24 cellular contexts compared by ENCODE assay signal in the genomic region with DNA sequence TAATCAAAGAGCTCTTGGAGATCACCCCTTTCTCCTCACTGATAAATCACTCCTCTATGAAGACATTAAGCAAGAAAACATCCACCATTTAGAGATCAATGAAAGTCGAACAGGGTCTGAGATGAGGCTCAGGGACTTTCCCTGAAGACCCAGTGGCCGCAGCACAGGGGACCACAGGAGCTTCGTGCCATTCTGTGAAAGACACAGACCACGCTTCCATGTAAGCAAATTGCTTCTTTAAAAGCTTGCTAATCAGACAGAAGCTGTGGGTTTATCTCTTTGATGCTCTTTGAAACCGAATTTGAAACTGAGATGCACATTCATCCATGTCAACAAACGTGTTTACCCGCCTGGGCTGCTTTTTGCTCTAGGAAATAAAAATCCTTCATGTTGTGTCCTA.
DNase-seq lines count a peak whose midpoint lies in the region; ATAC-seq, FAIRE-seq and TF ChIP-seq lines count a peak whose summit lies in the region.
"Had no signal": no experiment of that assay in that cellular context is flagged by ENCODE, and none has a peak within 500 bp of the region (broad histone marks: within the 10 kb centered on the region; RNA-seq: fewer than 3 reads in every experiment).

No MANE protein-coding gene starts in this region.

- H3K27me3 Mint-ChIP-seq in activated T-cell treated with anti-CD3 and anti-CD28 coated beads, Interleukin-2, amount 50 U/mL, for 72 hours (ENCODE audit: low read depth) = peaks cover under 1% of the 10 kb centered on the region
- H3K27me3 Mint-ChIP-seq: CD4-positive, CD25-positive, alpha-beta regulatory T cell had no signal

- RAD21 ChIA-PET in GM12878 (lab: Charles Lee; ENCODE audit: unreplicated experiment) = no interaction called here

- TF ChIP-seq CTCF in GM12878 (IDR thresholded peaks at IDR 0.05 in 2 of 3, conservative IDR thresholded peaks at IDR 0.05 in 1 of 3; ENCODE audit: control insufficient read depth in 2 of 3, extremely low read depth in 1 of 3, insufficient read depth in 1 of 3, low read depth in 3 of 3, low read length in 3 of 3) = no peak

- in situ Hi-C loops in GM12878 (cut with MboI) = no loop called here

- peaks cover 30 to 46% (median 34%) of the 10 kb centered on the region in 11 experiments for H3K9me3 ChIP-seq in BLaER1 treated with 17β-estradiol and CSF1 and Interleukin-3, amounts not matched to agents 10 nM and 100 nM (replicated peaks in 1 of 11)
- H3K9me3 ChIP-seq in GM12878 (replicated peaks; ENCODE audit: control insufficient read depth, insufficient read depth, low read length) = no peaks in the 10 kb centered on the region; the same call in 2 of the 3 replicates
- H3K9me3 ChIP-seq: BE2C had no signal

- no peak for FAIRE-seq in GM12878 (lab: Jason Lieb, UNC)
- FAIRE-seq: A549 had no signal

- no peak for TF ChIP-seq POLR2A in GM12878 (IDR thresholded peaks at IDR 0.05; ENCODE audit: low read depth, low read length)

- TF ChIP-seq EP300 in GM12878 (IDR thresholded peaks at IDR 0.05; ENCODE audit: borderline replicate concordance in 1 of 2, control insufficient read depth in 1 of 2, low read depth in 2 of 2, low read length in 2 of 2) = no peak

- BruUV-seq in GM12878 (replicated peaks; lab: Mats Ljungman, UMichigan) = no TSS peak

- peaks cover 0 to 5% (median 0%) of the 10 kb centered on the region in 11 experiments; a peak in 1 of 22 replicates for H3K36me3 ChIP-seq in BLaER1 treated with 17β-estradiol and CSF1 and Interleukin-3, amounts not matched to agents 10 nM and 100 nM
- no peaks in the 10 kb centered on the region for H3K36me3 ChIP-seq in GM12878 (ENCODE audit: control insufficient read depth in 2 of 2, insufficient read depth in 2 of 2, low read length in 1 of 2)
- H3K36me3 ChIP-seq: BE2C had no signal

- ATAC-seq in GM18868 (IDR thresholded peaks at IDR 0.05; ENCODE audit: unreplicated experiment) (peak; percentile 74), HG02870 (IDR thresholded peaks at IDR 0.05; ENCODE audit: unreplicated experiment) (peak; percentile 87), GM12878 (peak; percentile 61), HG03135 (IDR thresholded peaks at IDR 0.05; ENCODE audit: unreplicated experiment) (no peak), HG03045 (IDR thresholded peaks at IDR 0.05; ENCODE audit: unreplicated experiment) (no peak)
- no peak for ATAC-seq in activated T-cell treated with anti-CD3 and anti-CD28 coated beads, Interleukin-2, amount 50 U/mL, for 72 hours (replicated peaks in 1 of 2)
- ATAC-seq: A549; CD8-positive, alpha-beta T cell had no signal

- no peak for TF ChIP-seq RAD21 in GM12878 (IDR thresholded peaks at IDR 0.05; ENCODE audit: insufficient read depth, low read depth, low read length)

- no peak overlapping the region for H3K4me3 ChIP-seq in BLaER1 treated with 17β-estradiol and CSF1 and Interleukin-3, amounts not matched to agents 10 nM and 100 nM
- no peak overlapping the region; the same call in 1 of the 2 replicates for H3K4me3 ChIP-seq in GM12878
- H3K4me3 ChIP-seq: A549 had no signal

- no peak overlapping the region for H3K27ac ChIP-seq in BLaER1 treated with 17β-estradiol and CSF1 and Interleukin-3, amounts not matched to agents 10 nM and 100 nM
- no peak overlapping the region for H3K27ac ChIP-seq in GM12878 (ENCODE audit: control insufficient read depth, insufficient read depth)
- H3K27ac ChIP-seq: A549, C4-2B had no signal

- H3K79me2 ChIP-seq in GM12878 (ENCODE audit: control insufficient read depth, insufficient read depth, low read length) = no peaks in the 10 kb centered on the region

- no peak overlapping the region for H2AFZ ChIP-seq in GM12878 (ENCODE audit: control insufficient read depth, low read depth, low read length)

- intact Hi-C loops in GM12878 (cut with micrococcal nuclease; ENCODE audit: unreplicated experiment) = no loop called here

- no peaks in the 10 kb centered on the region; a peak in 1 of 22 replicates for H3K27me3 ChIP-seq in BLaER1 treated with 17β-estradiol and CSF1 and Interleukin-3, amounts not matched to agents 10 nM and 100 nM
- no peaks in the 10 kb centered on the region for H3K27me3 ChIP-seq in GM12878 (replicated peaks in 1 of 2; ENCODE audit: control insufficient read depth in 2 of 2, insufficient read depth in 2 of 2, low read length in 1 of 2)
- H3K27me3 ChIP-seq: BE2C had no signal

- H4K20me1 ChIP-seq in BLaER1 treated with 17β-estradiol and CSF1 and Interleukin-3, amounts not matched to agents 10 nM and 100 nM = no peaks in the 10 kb centered on the region
- no peaks in the 10 kb centered on the region for H4K20me1 ChIP-seq in GM12878 (ENCODE audit: control insufficient read depth, insufficient read depth)

- peak; percentile 9 for DNase-seq in GM12878 (ENCODE audit: low read depth, low spot score)
- no peak for DNase-seq in activated T-cell treated with anti-CD3 and anti-CD28 coated beads, Interleukin-2, amount 50 U/mL, for 72 hours
- DNase-seq in RKO (ENCODE audit: low spot score) = no peak
- DNase-seq: 8988T; ACHN; AML-193; BE2C; Caco-2; CD4-positive, CD25-positive, alpha-beta regulatory T cell; CD8-positive, alpha-beta T cell; DMS153; DMS79; EL; GDM1; GOT3; H7; HCEC 1CT had no signal

- H3K27ac Mint-ChIP-seq in activated T-cell treated with anti-CD3 and anti-CD28 coated beads, Interleukin-2, amount 50 U/mL, for 72 hours = no peak overlapping the region
- H3K27ac Mint-ChIP-seq: CD8-positive, alpha-beta T cell had no signal

- H3K4me1 Mint-ChIP-seq in activated T-cell treated with anti-CD3 and anti-CD28 coated beads, Interleukin-2, amount 50 U/mL, for 72 hours (ENCODE audit: low read depth) = no peaks in the 10 kb centered on the region
- H3K4me1 Mint-ChIP-seq: CD4-positive, CD25-positive, alpha-beta regulatory T cell had no signal

- WGBS in GM12878 (ENCODE audit: insufficient coverage, insufficient replicate concordance, low lambda C conversion rate, missing lambda C conversion rate) = under 1% methylated on average over 7 of the region's 7 CpGs

- peaks cover 6 to 9% of the 10 kb centered on the region in 2 donors for H3K9me3 Mint-ChIP-seq in activated T-cell treated with anti-CD3 and anti-CD28 coated beads, Interleukin-2, amount 50 U/mL, for 72 hours

- SMC1A ChIA-PET in GM12878 (lab: Charles Lee; ENCODE audit: uncharacterized antibody, unreplicated experiment) = no interaction called here

- peaks cover 0 to 21% (median 17%) of the 10 kb centered on the region in 10 experiments; a peak in 16 of 20 replicates for H3K4me1 ChIP-seq in BLaER1 treated with 17β-estradiol and CSF1 and Interleukin-3, amounts not matched to agents 10 nM and 100 nM
- no peaks in the 10 kb centered on the region for H3K4me1 ChIP-seq in GM12878 (ENCODE audit: control insufficient read depth, insufficient read depth, low read length)
- H3K4me1 ChIP-seq: A549, BE2C, Caco-2 had no signal

- no peak overlapping the region for H3K4me3 Mint-ChIP-seq in activated T-cell treated with anti-CD3 and anti-CD28 coated beads, Interleukin-2, amount 50 U/mL, for 72 hours
- H3K4me3 Mint-ChIP-seq: CD4-positive, CD25-positive, alpha-beta regulatory T cell; CD8-positive, alpha-beta T cell had no signal

- H3K36me3 Mint-ChIP-seq in activated T-cell treated with anti-CD3 and anti-CD28 coated beads, Interleukin-2, amount 50 U/mL, for 72 hours (ENCODE audit: insufficient read depth in 2 of 2) = peaks cover 0 to 2% of the 10 kb centered on the region in 2 donors
- H3K36me3 Mint-ChIP-seq: CD4-positive, CD25-positive, alpha-beta regulatory T cell; CD8-positive, alpha-beta T cell had no signal

- CTCF ChIA-PET in GM12878 (lab: Yijun Ruan, JAX) = interaction anchor here (1.1 kb wide), 2 partner anchors 9 to 20 kb away, joined by 3 read pairs; no protein-coding TSS in a partner anchor

- POLR2A ChIA-PET in GM12878 (lab: Charles Lee) = no interaction called here

- peak overlapping the region in 10 of 11 experiments; percentile 10 to 73 (median 65); a peak in 18 of 22 replicates for H3K4me2 ChIP-seq in BLaER1 treated with 17β-estradiol and CSF1 and Interleukin-3, amounts not matched to agents 10 nM and 100 nM
- no peak overlapping the region for H3K4me2 ChIP-seq in GM12878 (ENCODE audit: control insufficient read depth, insufficient read depth)
- H3K4me2 ChIP-seq: A549 had no signal

- no peak overlapping the region for H3K9ac ChIP-seq in BLaER1 treated with 17β-estradiol and CSF1 and Interleukin-3, amounts not matched to agents 10 nM and 100 nM
- H3K9ac ChIP-seq in GM12878 (ENCODE audit: control insufficient read depth, insufficient read depth, low read length) = no peak overlapping the region

TF ChIP-seq in GM12878, 131 proteins besides CTCF, POLR2A, EP300 and RAD21 (continues in another document):
- TF ChIP-seq, protein P1, sequence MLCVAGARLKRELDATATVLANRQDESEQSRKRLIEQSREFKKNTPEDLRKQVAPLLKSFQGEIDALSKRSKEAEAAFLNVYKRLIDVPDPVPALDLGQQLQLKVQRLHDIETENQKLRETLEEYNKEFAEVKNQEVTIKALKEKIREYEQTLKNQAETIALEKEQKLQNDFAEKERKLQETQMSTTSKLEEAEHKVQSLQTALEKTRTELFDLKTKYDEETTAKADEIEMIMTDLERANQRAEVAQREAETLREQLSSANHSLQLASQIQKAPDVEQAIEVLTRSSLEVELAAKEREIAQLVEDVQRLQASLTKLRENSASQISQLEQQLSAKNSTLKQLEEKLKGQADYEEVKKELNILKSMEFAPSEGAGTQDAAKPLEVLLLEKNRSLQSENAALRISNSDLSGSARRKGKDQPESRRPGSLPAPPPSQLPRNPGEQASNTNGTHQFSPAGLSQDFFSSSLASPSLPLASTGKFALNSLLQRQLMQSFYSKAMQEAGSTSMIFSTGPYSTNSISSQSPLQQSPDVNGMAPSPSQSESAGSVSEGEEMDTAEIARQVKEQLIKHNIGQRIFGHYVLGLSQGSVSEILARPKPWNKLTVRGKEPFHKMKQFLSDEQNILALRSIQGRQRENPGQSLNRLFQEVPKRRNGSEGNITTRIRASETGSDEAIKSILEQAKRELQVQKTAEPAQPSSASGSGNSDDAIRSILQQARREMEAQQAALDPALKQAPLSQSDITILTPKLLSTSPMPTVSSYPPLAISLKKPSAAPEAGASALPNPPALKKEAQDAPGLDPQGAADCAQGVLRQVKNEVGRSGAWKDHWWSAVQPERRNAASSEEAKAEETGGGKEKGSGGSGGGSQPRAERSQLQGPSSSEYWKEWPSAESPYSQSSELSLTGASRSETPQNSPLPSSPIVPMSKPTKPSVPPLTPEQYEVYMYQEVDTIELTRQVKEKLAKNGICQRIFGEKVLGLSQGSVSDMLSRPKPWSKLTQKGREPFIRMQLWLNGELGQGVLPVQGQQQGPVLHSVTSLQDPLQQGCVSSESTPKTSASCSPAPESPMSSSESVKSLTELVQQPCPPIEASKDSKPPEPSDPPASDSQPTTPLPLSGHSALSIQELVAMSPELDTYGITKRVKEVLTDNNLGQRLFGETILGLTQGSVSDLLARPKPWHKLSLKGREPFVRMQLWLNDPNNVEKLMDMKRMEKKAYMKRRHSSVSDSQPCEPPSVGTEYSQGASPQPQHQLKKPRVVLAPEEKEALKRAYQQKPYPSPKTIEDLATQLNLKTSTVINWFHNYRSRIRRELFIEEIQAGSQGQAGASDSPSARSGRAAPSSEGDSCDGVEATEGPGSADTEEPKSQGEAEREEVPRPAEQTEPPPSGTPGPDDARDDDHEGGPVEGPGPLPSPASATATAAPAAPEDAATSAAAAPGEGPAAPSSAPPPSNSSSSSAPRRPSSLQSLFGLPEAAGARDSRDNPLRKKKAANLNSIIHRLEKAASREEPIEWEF (IDR thresholded peaks at IDR 0.05; ENCODE audit: insufficient replicate concordance, low read depth, low read length) = no peak

Comparison
In these comparisons a context has a peak if more than half of its experiments do, and no peak if none do; other contexts are left out.
1. ATAC-seq: peak in GM18868 (single experiment), HG02870 (single experiment) and GM12878 (single experiment); none in HG03135 (single experiment), activated T-cell treated with anti-CD3 and anti-CD28 coated beads, Interleukin-2, amount 50 U/mL, for 72 hours (0 of 2) and HG03045 (single experiment).